In genomic region chr11:47001666-47002285, GRCh38 we compare ENCODE assay signal across 14 cellular contexts.
A peak's percentile ranks its signal among the peaks of the same experiment; 100 is the strongest.
DNase-seq lines count a peak whose midpoint lies in the region; ATAC-seq, FAIRE-seq and TF ChIP-seq lines count a peak whose summit lies in the region.
"Had no signal": no experiment of that assay in that cellular context is flagged by ENCODE, and none has a peak within 500 bp of the region (broad histone marks: within the 10 kb centered on the region; RNA-seq: fewer than 3 reads in every experiment).

No MANE protein-coding gene starts in this region.

- H4K91ac ChIP-seq in IMR-90 (ENCODE audit: insufficient read depth, low read depth, low read length), result no peak overlapping the region

- WGBS in IMR-90 (ENCODE audit: extremely low coverage in 2 of 2, insufficient read length in 1 of 2), 2 experiments, result no CpG with 5 or more reads among the region's 3 CpGs
- WGBS in lower leg skin, 2 donors, result 66 to 67% methylated on average over 3 of the region's 3 CpGs

- no peak overlapping the region for H4K5ac ChIP-seq in IMR-90 (ENCODE audit: low read depth, low read length)

- H4K8ac ChIP-seq in IMR-90 (ENCODE audit: low read depth in 2 of 2, low read length in 2 of 2), result no peak overlapping the region

- no peaks in the 10 kb centered on the region for H3K27me3 ChIP-seq in IMR-90 (ENCODE audit: control insufficient read depth, insufficient read depth, low read length)
- H3K27me3 ChIP-seq in OCI-LY1 (ENCODE audit: insufficient read depth, low read length), result no peaks in the 10 kb centered on the region
- no peaks in the 10 kb centered on the region for H3K27me3 ChIP-seq in fibroblast of lung (ENCODE audit: control insufficient read depth, insufficient read depth, low read length)

- no peak overlapping the region for H3K4me3 ChIP-seq in IMR-90 (ENCODE audit: insufficient read depth, low read depth, low read length)
- H3K4me3 ChIP-seq in OCI-LY1 (ENCODE audit: low read depth, low read length, poor library complexity, severe bottlenecking), result no peak overlapping the region
- H3K4me3 ChIP-seq in fibroblast of lung (replicated peaks in 1 of 4; ENCODE audit: control extremely low read depth in 1 of 4, insufficient read depth in 1 of 4, low read depth in 3 of 4, low read length in 4 of 4), result no peak overlapping the region
- no peak overlapping the region for H3K4me3 ChIP-seq in lower leg skin (ENCODE audit: low read depth, poor library complexity, severe bottlenecking)
- H3K4me3 ChIP-seq: smooth muscle cell had no signal

- POLR2A ChIA-PET in IMR-90 (lab: Charles Lee; ENCODE audit: unreplicated experiment), result no interaction called here

- BruUV-seq in IMR-90 (replicated peaks; lab: Mats Ljungman, UMichigan), result no TSS peak

- no peak overlapping the region for H3K23ac ChIP-seq in IMR-90 (ENCODE audit: low read depth, low read length)

- TF ChIP-seq POLR2A in IMR-90 (IDR thresholded peaks at IDR 0.05; ENCODE audit: low read depth, low read length) (no peak), lower leg skin (IDR thresholded peaks at IDR 0.05) (no peak)

- intact Hi-C loops in IMR-90 (cut with micrococcal nuclease), result loop anchor here (5.0 to 10.0 kb wide), 3 partner anchors 64 to 143 kb away; partner anchors contain the start of gene CSTPP1
- intact Hi-C loops in lower leg skin (cut with DNase I; ENCODE audit: low total_unique reads), result no loop called here

- H3K36me3 ChIP-seq in IMR-90 (ENCODE audit: control insufficient read depth, insufficient read depth, low read length) (no peaks in the 10 kb centered on the region), OCI-LY1 (ENCODE audit: insufficient read depth, low read length) (0 out of 2 replicates have a peak, but pooled peaks cover 3% of the 10 kb centered on the region), fibroblast of lung (ENCODE audit: control insufficient read depth, insufficient read depth, low read length) (no peaks in the 10 kb centered on the region)

- peaks cover 4% of the 10 kb centered on the region; the same call in 1 of the 2 replicates for H3K9me1 ChIP-seq in IMR-90 (ENCODE audit: insufficient read depth, low read length)

- no peak overlapping the region for H2AFZ ChIP-seq in IMR-90 (replicated peaks; ENCODE audit: low read length, poor library complexity)
- no peak overlapping the region for H2AFZ ChIP-seq in OCI-LY1 (ENCODE audit: low read length)
- H2AFZ ChIP-seq in fibroblast of lung (ENCODE audit: low read length), result no peak overlapping the region

- no peak overlapping the region for H3K4ac ChIP-seq in IMR-90 (ENCODE audit: low read depth, low read length)

- no peak overlapping the region for H2BK20ac ChIP-seq in IMR-90 (ENCODE audit: low read depth, low read length)

- no peak overlapping the region for H2BK15ac ChIP-seq in IMR-90 (ENCODE audit: low read depth, low read length)

- H2AK5ac ChIP-seq in IMR-90 (ENCODE audit: low read depth, low read length), result no peak overlapping the region

- in situ Hi-C loops in IMR-90 (cut with MboI; ENCODE audit: low sequenced_read_pairs), result no loop called here

- H3K27ac ChIP-seq in IMR-90 (ENCODE audit: insufficient read depth, low read length) (no peak overlapping the region), OCI-LY1 (ENCODE audit: low read depth, low read length, poor library complexity, severe bottlenecking) (peak overlapping the region; percentile 78), fibroblast of lung (ENCODE audit: insufficient read depth, low read length) (no peak overlapping the region)

- TF ChIP-seq CTCF in IMR-90 (conservative IDR thresholded peaks at IDR 0.05; ENCODE audit: low read depth, low read length), result no peak
- TF ChIP-seq CTCF in OCI-LY1 (IDR thresholded peaks at IDR 0.05; ENCODE audit: low read length), result no peak
- no peak for TF ChIP-seq CTCF in fibroblast of lung (conservative IDR thresholded peaks at IDR 0.05 in 1 of 2, IDR thresholded peaks at IDR 0.05 in 1 of 2; ENCODE audit: low read depth in 1 of 2, low read length in 2 of 2)
- no peak for TF ChIP-seq CTCF in lower leg skin (IDR thresholded peaks at IDR 0.05)

- ATAC-seq in IMR-90 (ENCODE audit: low read depth) (no peak), HG02885 (IDR thresholded peaks at IDR 0.05; ENCODE audit: poor library complexity, unreplicated experiment) (no peak)
- ATAC-seq: HCT116, left ventricle myocardium superior, WTC11 had no signal

- H3K9ac ChIP-seq in IMR-90 (ENCODE audit: low read depth, low read length) (no peak overlapping the region), OCI-LY1 (ENCODE audit: low read length) (peak overlapping the region; percentile 7; the same call in 1 of the 2 replicates), fibroblast of lung (ENCODE audit: insufficient read depth, low read length) (no peak overlapping the region)

- H3F3A ChIP-seq in OCI-LY1 (ENCODE audit: insufficient read depth, low read length), result no peaks in the 10 kb centered on the region

- peak; percentile 22 for DNase-seq in CD1c-positive myeloid dendritic cell (ENCODE audit: extremely low spot score)
- peak; percentile 41 for DNase-seq in IMR-90
- peak; percentile 37 to 62 for DNase-seq in fibroblast of lung (ENCODE audit: low read depth in 2 of 2)
- DNase-seq in hippocampal formation (lab: John Stamatoyannopoulos, UW), result no peak
- DNase-seq in frontal cortex (ENCODE audit: low spot score in 2 of 2), result no peak
- no peak for DNase-seq in lower leg skin (ENCODE audit: low spot score in 2 of 2)
- DNase-seq: C1 segment of cervical spinal cord, cerebellar nuclear complex, left ventricle myocardium superior had no signal

- peaks cover 0 to 12% of the 10 kb centered on the region in 2 experiments; a peak in 2 of 4 replicates for H3K79me1 ChIP-seq in IMR-90 (ENCODE audit: low read depth in 1 of 2, low read length in 2 of 2)

- H3K18ac ChIP-seq in IMR-90 (ENCODE audit: low read depth, low read length), result no peak overlapping the region

- H2BK5ac ChIP-seq in IMR-90 (ENCODE audit: low read depth, low read length, poor library complexity, severe bottlenecking), result no peak overlapping the region

- no peak overlapping the region for H2AK9ac ChIP-seq in IMR-90 (replicated peaks; ENCODE audit: low read depth, low read length, poor library complexity)

- CTCF ChIA-PET in IMR-90 (lab: Yijun Ruan, JAX), result no interaction called here

- H3K56ac ChIP-seq in IMR-90 (ENCODE audit: extremely low read depth, insufficient read depth, low read length), result no peak overlapping the region

- FAIRE-seq in frontal cortex (lab: Jason Lieb, UNC), result no peak

- dilution Hi-C loops in IMR-90 (cut with HindIII; ENCODE audit: low sequenced_read_pairs, unreplicated experiment), result no loop called here

- H3K9me3 ChIP-seq in IMR-90 (ENCODE audit: control insufficient read depth, insufficient read depth, low read length), result no peaks in the 10 kb centered on the region
- no peaks in the 10 kb centered on the region for H3K9me3 ChIP-seq in OCI-LY1 (ENCODE audit: low read length)
- H3K9me3 ChIP-seq in fibroblast of lung (ENCODE audit: control insufficient read depth, insufficient read depth, low read depth, low read length), result no peaks in the 10 kb centered on the region

- no peak for TF ChIP-seq RAD21 in IMR-90 (IDR thresholded peaks at IDR 0.05; ENCODE audit: low read length)

- no peak overlapping the region for H3K14ac ChIP-seq in IMR-90 (replicated peaks; ENCODE audit: low read depth, low read length)

- H3K4me1 ChIP-seq in IMR-90 (ENCODE audit: control insufficient read depth, insufficient read depth, low read length), result 0 out of 2 replicates have a peak, but pooled peaks cover 5% of the 10 kb centered on the region
- H3K4me1 ChIP-seq in OCI-LY1 (ENCODE audit: insufficient read depth, low read length, severe bottlenecking), result peaks cover 62% of the 10 kb centered on the region
- H3K4me1 ChIP-seq in fibroblast of lung (ENCODE audit: control insufficient read depth, extremely low read depth, insufficient read depth, low read length), result peaks cover 3% of the 10 kb centered on the region

- no peaks in the 10 kb centered on the region; the same call in 1 of the 2 replicates for H4K20me1 ChIP-seq in IMR-90 (ENCODE audit: insufficient read depth, low read length)
- H4K20me1 ChIP-seq in OCI-LY1 (ENCODE audit: insufficient read depth, low read length), result no peaks in the 10 kb centered on the region
- no peaks in the 10 kb centered on the region for H4K20me1 ChIP-seq in fibroblast of lung (ENCODE audit: control insufficient read depth, extremely low read depth, insufficient read depth, low read length)

- H3K4me2 ChIP-seq in IMR-90 (ENCODE audit: low read depth, low read length), result no peak overlapping the region
- H3K4me2 ChIP-seq in OCI-LY1 (ENCODE audit: low read length), result peak overlapping the region; percentile 33
- no peak overlapping the region for H3K4me2 ChIP-seq in fibroblast of lung (ENCODE audit: extremely low read depth, insufficient read depth, low read length)
- H3K4me2 ChIP-seq: smooth muscle cell had no signal

- H2BK120ac ChIP-seq in IMR-90 (ENCODE audit: low read depth, low read length), result no peak overlapping the region

- H3K9me2 ChIP-seq in OCI-LY1 (ENCODE audit: low read depth, low read length), result no peaks in the 10 kb centered on the region

- H3K79me2 ChIP-seq in OCI-LY1 (ENCODE audit: insufficient read depth, low read length) (no peaks in the 10 kb centered on the region), fibroblast of lung (ENCODE audit: control insufficient read depth, insufficient read depth, low read length) (no peaks in the 10 kb centered on the region)

TF ChIP-seq in IMR-90, 13 proteins besides CTCF, POLR2A, EP300 and RAD21 (continues in another document):
- TF ChIP-seq NFE2L2 (IDR thresholded peaks at IDR 0.05; ENCODE audit: low read depth, low read length) (no peak), SMC3 (IDR thresholded peaks at IDR 0.05; ENCODE audit: low read depth, low read length) (no peak), RFX5 (IDR thresholded peaks at IDR 0.05; ENCODE audit: low read depth, low read length) (no peak), BHLHE40 (IDR thresholded peaks at IDR 0.05; ENCODE audit: low read depth, low read length) (no peak), MAZ (IDR thresholded peaks at IDR 0.05; ENCODE audit: borderline replicate concordance, low read depth, low read length) (no peak), MAFK (IDR thresholded peaks at IDR 0.05; ENCODE audit: low read depth, low read length) (no peak), CHD1 (IDR thresholded peaks at IDR 0.05; ENCODE audit: low read depth, low read length) (no peak), FOS (IDR thresholded peaks at IDR 0.05; ENCODE audit: low read depth, low read length) (no peak), RCOR1 (IDR thresholded peaks at IDR 0.05; ENCODE audit: insufficient replicate concordance, low read length) (no peak), USF2 (IDR thresholded peaks at IDR 0.05; ENCODE audit: low read depth, low read length) (no peak)

Comparison
In these comparisons a context has a peak if more than half of its experiments do, and no peak if none do; other contexts are left out.
1. DNase-seq: peak in CD1c-positive myeloid dendritic cell (single experiment), IMR-90 (single experiment) and fibroblast of lung (2 of 2); none in hippocampal formation (0 of 2), frontal cortex (0 of 2) and lower leg skin (0 of 2).